Comparison of ENCODE assay signal across 10 cellular contexts in genomic region chr4:25795566-25796454, GRCh38.
DNase-seq lines count a peak whose midpoint lies in the region; ATAC-seq and TF ChIP-seq lines count a peak whose summit lies in the region.
"Had no signal": no experiment of that assay in that cellular context is flagged by ENCODE, and none has a peak within 500 bp of the region (broad histone marks: within the 10 kb centered on the region; RNA-seq: fewer than 3 reads in every experiment).

No MANE protein-coding gene starts in this region.

- no peaks in the 10 kb centered on the region for H3K27me3 ChIP-seq in iPS DF 6.9 (ENCODE audit: control insufficient read depth, insufficient read depth, low read length)
- H3K27me3 ChIP-seq in testis = no peaks in the 10 kb centered on the region
- H3K27me3 ChIP-seq in prostate gland (replicated peaks; ENCODE audit: insufficient read depth) = no peaks in the 10 kb centered on the region

- H3K4me3 ChIP-seq in iPS DF 6.9 (ENCODE audit: low read length) = no peak overlapping the region
- no peak overlapping the region for H3K4me3 ChIP-seq in testis
- H3K4me3 ChIP-seq in prostate gland = no peak overlapping the region

- H3K4me1 ChIP-seq in iPS DF 6.9 (ENCODE audit: control insufficient read depth, insufficient read depth, low read length) (peaks cover 2% of the 10 kb centered on the region; the same call in 1 of the 2 replicates), testis (no peaks in the 10 kb centered on the region), prostate gland (replicated peaks) (no peaks in the 10 kb centered on the region)

- intact Hi-C loops in testis (cut with DNase I; ENCODE audit: low total_unique reads) (no loop called here), prostate gland (cut with DNase I) (no loop called here)

- no peak for ATAC-seq in GM18517 (IDR thresholded peaks at IDR 0.05; ENCODE audit: unreplicated experiment)

- TF ChIP-seq POLR2A in testis (IDR thresholded peaks at IDR 0.05) (no peak), prostate gland (IDR thresholded peaks at IDR 0.05) (no peak)

- H3K9me3 ChIP-seq in iPS DF 6.9 (ENCODE audit: control insufficient read depth, insufficient read depth, low read length) (no peaks in the 10 kb centered on the region), testis (no peaks in the 10 kb centered on the region), prostate gland (no peaks in the 10 kb centered on the region)

- peak; percentile 59 for DNase-seq in HCEC 1CT
- peak; percentile 81 for DNase-seq in amniotic epithelial cell (ENCODE audit: low read depth)
- DNase-seq in iPS DF 6.9 (ENCODE audit: low read depth, low spot score) = peak; percentile 20
- peak; percentile 13 for DNase-seq in testis
- DNase-seq in NCI-H1105 treated with DMSO at 0.1 percent for 48 hours (lab: John Stamatoyannopoulos, UW) = no peak
- DNase-seq in prostate gland (ENCODE audit: low spot score) = no peak
- DNase-seq: central memory CD4-positive, alpha-beta T cell; NCI-H2171; posterior cingulate gyrus had no signal

- H3K36me3 ChIP-seq in iPS DF 6.9 (ENCODE audit: control insufficient read depth, insufficient read depth, low read length) = peaks cover 10% of the 10 kb centered on the region; the same call in 1 of the 2 replicates
- no peaks in the 10 kb centered on the region for H3K36me3 ChIP-seq in testis (ENCODE audit: low read depth, missing control alignments)
- no peaks in the 10 kb centered on the region for H3K36me3 ChIP-seq in prostate gland

- WGBS in iPS DF 6.9 (ENCODE audit: insufficient coverage, insufficient read length) = no CpG with 5 or more reads among the region's 12 CpGs
- WGBS in testis, 2 donors = 68 to 70% methylated on average over 9 to 12 of the region's 12 CpGs
- WGBS in prostate gland = 73% methylated on average over 12 of the region's 12 CpGs

- H3K27ac ChIP-seq in iPS DF 6.9 (ENCODE audit: low read length) (no peak overlapping the region), testis (no peak overlapping the region), prostate gland (no peak overlapping the region)

- TF ChIP-seq CTCF in testis (IDR thresholded peaks at IDR 0.05) (no peak), prostate gland (IDR thresholded peaks at IDR 0.05) (no peak)

Comparison
In these comparisons a context has a peak if more than half of its experiments do, and no peak if none do; other contexts are left out.
1. DNase-seq: peak in HCEC 1CT (single experiment), amniotic epithelial cell (single experiment), iPS DF 6.9 (single experiment) and testis (single experiment); none in NCI-H1105 treated with DMSO at 0.1 percent for 48 hours (single experiment) and prostate gland (single experiment).